In genomic region chr3:197305854-197306253, GRCh38 we compare ENCODE assay signal across 9 cellular contexts. TPM values are rescaled to one million over a fixed set of nuclear protein-coding genes. Genes with fewer than 3 reads are reported as not detected.
DNase-seq lines count a peak whose midpoint lies in the region; ATAC-seq, FAIRE-seq and TF ChIP-seq lines count a peak whose summit lies in the region.
"Had no signal": no experiment of that assay in that cellular context is flagged by ENCODE, and none has a peak within 500 bp of the region (broad histone marks: within the 10 kb centered on the region; RNA-seq: fewer than 3 reads in every experiment).

No MANE protein-coding gene starts in this region.

- H3K27ac Mint-ChIP-seq in activated CD8-positive, alpha-beta memory T cell treated with anti-CD3 and anti-CD28 coated beads, Interleukin-2, amount 10 ng/mL, durations not matched to agents 7 days and 5 days = no peak overlapping the region
- H3K27ac Mint-ChIP-seq in T-helper 2 cell treated with Interferon-gamma antibody and Interleukin-4, amounts not matched to agents 5 μg/mL and 100 μg/mL, for 36 hours = no peak overlapping the region

- H3K36me3 Mint-ChIP-seq in activated CD8-positive, alpha-beta memory T cell treated with anti-CD3 and anti-CD28 coated beads, Interleukin-2, amount 10 ng/mL, durations not matched to agents 7 days and 5 days = no peaks in the 10 kb centered on the region
- no peaks in the 10 kb centered on the region for H3K36me3 Mint-ChIP-seq in T-helper 2 cell treated with Interferon-gamma antibody and Interleukin-4, amounts not matched to agents 5 μg/mL and 100 μg/mL, for 36 hours (ENCODE audit: low read depth)

- H3K9me3 Mint-ChIP-seq in activated CD8-positive, alpha-beta memory T cell treated with anti-CD3 and anti-CD28 coated beads, Interleukin-2, amount 10 ng/mL, durations not matched to agents 7 days and 5 days (ENCODE audit: low read depth) = no peaks in the 10 kb centered on the region
- no peaks in the 10 kb centered on the region for H3K9me3 Mint-ChIP-seq in T-helper 2 cell treated with Interferon-gamma antibody and Interleukin-4, amounts not matched to agents 5 μg/mL and 100 μg/mL, for 36 hours

- no peak for TF ChIP-seq POLR2A in erythroblast (IDR thresholded peaks at IDR 0.05; ENCODE audit: low read length)

- DNase-seq in activated CD8-positive, alpha-beta memory T cell treated with anti-CD3 and anti-CD28 coated beads, Interleukin-2, amount 10 ng/mL, durations not matched to agents 7 days and 5 days = peak; percentile 52
- no peak for DNase-seq in activated CD8-positive, alpha-beta memory T cell treated with anti-CD3 and anti-CD28 coated beads, Interleukin-2, amount 50 U/mL, for 48 hours
- peak; percentile 44 for DNase-seq in T-helper 2 cell treated with Interferon-gamma antibody and Interleukin-4, amounts not matched to agents 5 μg/mL and 100 μg/mL, for 36 hours (ENCODE audit: low spot score)
- DNase-seq in pancreas (no peak), NCI-H1436 (lab: John Stamatoyannopoulos, UW) (no peak), erythroblast (lab: John Stamatoyannopoulos, UW) (no peak)
- DNase-seq: stimulated activated CD4-positive, alpha-beta T cell treated with anti-CD3 and anti-CD28 coated beads, Interleukin-2, amount 100 ng/mL, for 48 hours had no signal

- intact Hi-C loops in pancreas (cut with DNase I) = no loop called here

- no peaks in the 10 kb centered on the region for H3K27me3 ChIP-seq in skeletal muscle satellite cell (ENCODE audit: control insufficient read depth, insufficient read depth, low read length)
- H3K27me3 ChIP-seq in pancreas = no peaks in the 10 kb centered on the region

- H3K9ac ChIP-seq in skeletal muscle satellite cell (ENCODE audit: low read depth, low read length) = peak overlapping the region; percentile 35

- FAIRE-seq in pancreas (lab: Jason Lieb, UNC) = no peak

- H3K27ac ChIP-seq in pancreas = no peak overlapping the region

- H3K4me3 Mint-ChIP-seq in activated CD8-positive, alpha-beta memory T cell treated with anti-CD3 and anti-CD28 coated beads, Interleukin-2, amount 10 ng/mL, durations not matched to agents 7 days and 5 days = no peak overlapping the region
- no peak overlapping the region for H3K4me3 Mint-ChIP-seq in T-helper 2 cell treated with Interferon-gamma antibody and Interleukin-4, amounts not matched to agents 5 μg/mL and 100 μg/mL, for 36 hours

- H3K9me3 ChIP-seq in skeletal muscle satellite cell (replicated peaks; ENCODE audit: low read length) = no peaks in the 10 kb centered on the region
- no peaks in the 10 kb centered on the region for H3K9me3 ChIP-seq in pancreas

- no peak for TF ChIP-seq CTCF in pancreas (IDR thresholded peaks at IDR 0.05)

- 45 to 63% methylated on average over 1 of the region's 1 CpG for WGBS in pancreas, 2 donors

- no peaks in the 10 kb centered on the region for H3K36me3 ChIP-seq in skeletal muscle satellite cell (ENCODE audit: insufficient read depth, low read length)
- no peaks in the 10 kb centered on the region for H3K36me3 ChIP-seq in pancreas

- peaks cover 46% of the 10 kb centered on the region for H3K27me3 Mint-ChIP-seq in activated CD8-positive, alpha-beta memory T cell treated with anti-CD3 and anti-CD28 coated beads, Interleukin-2, amount 10 ng/mL, durations not matched to agents 7 days and 5 days
- peaks cover 23% of the 10 kb centered on the region for H3K27me3 Mint-ChIP-seq in T-helper 2 cell treated with Interferon-gamma antibody and Interleukin-4, amounts not matched to agents 5 μg/mL and 100 μg/mL, for 36 hours (ENCODE audit: low read depth)

- H3K4me3 ChIP-seq in skeletal muscle satellite cell (ENCODE audit: low read length) (peak overlapping the region; percentile 6), pancreas (no peak overlapping the region)

- H3K4me1 Mint-ChIP-seq in activated CD8-positive, alpha-beta memory T cell treated with anti-CD3 and anti-CD28 coated beads, Interleukin-2, amount 10 ng/mL, durations not matched to agents 7 days and 5 days = peaks cover 32% of the 10 kb centered on the region
- peaks cover 24% of the 10 kb centered on the region for H3K4me1 Mint-ChIP-seq in T-helper 2 cell treated with Interferon-gamma antibody and Interleukin-4, amounts not matched to agents 5 μg/mL and 100 μg/mL, for 36 hours (ENCODE audit: low read depth)

- H3K4me1 ChIP-seq in skeletal muscle satellite cell (ENCODE audit: control insufficient read depth, insufficient read depth, low read length) (peaks cover 51% of the 10 kb centered on the region), pancreas (peaks cover 0 to 8% (median 0%) of the 10 kb centered on the region in 3 donors)

- ATAC-seq in activated CD8-positive, alpha-beta memory T cell treated with anti-CD3 and anti-CD28 coated beads, Interleukin-2, amount 10 ng/mL, durations not matched to agents 7 days and 5 days = peak; percentile 87
- ATAC-seq in HG02798 (IDR thresholded peaks at IDR 0.05; ENCODE audit: poor library complexity, unreplicated experiment) (peak; percentile 95), pancreas (no peak)

- CTCF ChIA-PET in activated CD8-positive, alpha-beta memory T cell treated with anti-CD3 and anti-CD28 coated beads, Interleukin-2, amount 10 ng/mL, durations not matched to agents 7 days and 5 days (lab: Charles Lee) = interaction anchor here (1.2 to 1.5 kb wide), 2 partner anchors 10 to 48 kb away, joined by 4 read pairs; no protein-coding TSS in a partner anchor

- peak overlapping the region; percentile 42 for H3K4me2 ChIP-seq in skeletal muscle satellite cell (ENCODE audit: low read length)

RNA-seq across cellular contexts. Expression of gene DLG1, which starts 7.4 kb away (rescaled TPM):
- 10 to 100 TPM; 62.0 to 80.3 TPM for total RNA-seq in activated CD8-positive, alpha-beta memory T cell treated with anti-CD3 and anti-CD28 coated beads, Interleukin-2, amount 10 ng/mL, durations not matched to agents 7 days and 5 days
- total RNA-seq in skeletal muscle satellite cell (2012; rRNA removed) = 31.5 and 37.5 TPM in 2 replicates
- total RNA-seq in pancreas = 10 to 100 TPM; 21.3 to 47.9 (median 35.0) TPM
- polyA plus RNA-seq in pancreas = 10 to 100 TPM; 15.9 to 20.5 TPM

Comparison
In these comparisons a context has a peak if more than half of its experiments do, and no peak if none do; other contexts are left out.
1. DNase-seq: peak in activated CD8-positive, alpha-beta memory T cell treated with anti-CD3 and anti-CD28 coated beads, Interleukin-2, amount 10 ng/mL, durations not matched to agents 7 days and 5 days (single experiment) and T-helper 2 cell treated with Interferon-gamma antibody and Interleukin-4, amounts not matched to agents 5 μg/mL and 100 μg/mL, for 36 hours (single experiment); none in activated CD8-positive, alpha-beta memory T cell treated with anti-CD3 and anti-CD28 coated beads, Interleukin-2, amount 50 U/mL, for 48 hours (single experiment), pancreas (0 of 6), NCI-H1436 (single experiment) and erythroblast (0 of 2).
2. ATAC-seq: peak in activated CD8-positive, alpha-beta memory T cell treated with anti-CD3 and anti-CD28 coated beads, Interleukin-2, amount 10 ng/mL, durations not matched to agents 7 days and 5 days (single experiment) and HG02798 (single experiment); none in pancreas (0 of 4).